In genomic region chr6:33113720-33114119, GRCh38 we compare ENCODE assay signal across 23 cellular contexts.
"Had no signal": no experiment of that assay in that cellular context is flagged by ENCODE, and none has a peak within 500 bp of the region (broad histone marks: within the 10 kb centered on the region; RNA-seq: fewer than 3 reads in every experiment).

No MANE protein-coding gene starts in this region.

- H3K9me3 Mint-ChIP-seq: activated CD8-positive, alpha-beta T cell treated with anti-CD3 and anti-CD28 coated beads for 36 hours; activated naive CD4-positive, alpha-beta T cell treated with anti-CD3 and anti-CD28 coated beads for 36 hours; activated T-cell treated with anti-CD3 and anti-CD28 coated beads, Interleukin-2, amount 50 U/mL, for 24 hours; immature natural killer cell; naive thymus-derived CD4-positive, alpha-beta T cell; stimulated activated effector memory CD8-positive, alpha-beta T cell treated with anti-CD3 and anti-CD28 coated beads, Interleukin-12 subunit alpha, Interleukin-12 subunit beta, amount 100 ng/mL, for 72 hours; T-helper 2 cell treated with Interferon-gamma antibody and Interleukin-4, amounts not matched to agents 5 μg/mL and 100 μg/mL, for 36 hours; WTC11 had no signal

- H3K4me2 ChIP-seq: smooth muscle cell had no signal

- H2AFZ ChIP-seq: parathyroid adenoma had no signal

- H3K36me3 Mint-ChIP-seq: immature natural killer cell; naive thymus-derived CD4-positive, alpha-beta T cell; stimulated activated effector memory CD8-positive, alpha-beta T cell treated with anti-CD3 and anti-CD28 coated beads, Interleukin-12 subunit alpha, Interleukin-12 subunit beta, amount 100 ng/mL, for 72 hours; WTC11 had no signal

- H3K36me3 ChIP-seq: adrenal gland, gastroesophageal sphincter, neutrophil, upper lobe of right lung had no signal

- H3K27ac Mint-ChIP-seq: activated CD8-positive, alpha-beta T cell treated with anti-CD3 and anti-CD28 coated beads for 36 hours; activated naive CD4-positive, alpha-beta T cell treated with anti-CD3 and anti-CD28 coated beads for 36 hours; activated T-cell treated with anti-CD3 and anti-CD28 coated beads, Interleukin-2, amount 50 U/mL, for 24 hours; stimulated activated effector memory CD8-positive, alpha-beta T cell treated with anti-CD3 and anti-CD28 coated beads, Interleukin-12 subunit alpha, Interleukin-12 subunit beta, amount 100 ng/mL, for 72 hours; T-helper 2 cell treated with Interferon-gamma antibody and Interleukin-4, amounts not matched to agents 5 μg/mL and 100 μg/mL, for 36 hours; WTC11 had no signal

- H3K27ac ChIP-seq: adrenal gland, gastroesophageal sphincter, neutrophil, parathyroid adenoma, upper lobe of right lung had no signal

- H3K79me2 ChIP-seq: parathyroid adenoma had no signal

- FAIRE-seq: bronchial epithelial cell had no signal

- H3K4me1 ChIP-seq: adrenal gland, upper lobe of right lung had no signal

- H3K4me3 Mint-ChIP-seq: activated CD8-positive, alpha-beta T cell treated with anti-CD3 and anti-CD28 coated beads for 36 hours; activated naive CD4-positive, alpha-beta T cell treated with anti-CD3 and anti-CD28 coated beads for 36 hours; activated T-cell treated with anti-CD3 and anti-CD28 coated beads, Interleukin-2, amount 50 U/mL, for 24 hours; immature natural killer cell; naive thymus-derived CD4-positive, alpha-beta T cell; stimulated activated effector memory CD8-positive, alpha-beta T cell treated with anti-CD3 and anti-CD28 coated beads, Interleukin-12 subunit alpha, Interleukin-12 subunit beta, amount 100 ng/mL, for 72 hours; T-helper 2 cell treated with Interferon-gamma antibody and Interleukin-4, amounts not matched to agents 5 μg/mL and 100 μg/mL, for 36 hours; WTC11 had no signal

- H3K9me3 ChIP-seq: adrenal gland, gastroesophageal sphincter, mucosa of descending colon, neutrophil, upper lobe of right lung had no signal

- H3K9ac ChIP-seq: parathyroid adenoma had no signal

- H3K4me1 Mint-ChIP-seq: immature natural killer cell had no signal

- H3K4me3 ChIP-seq: adrenal gland, gastroesophageal sphincter, mucosa of descending colon, smooth muscle cell, upper lobe of right lung had no signal

- DNase-seq: activated CD4-positive, alpha-beta T cell treated with anti-CD3 and anti-CD28 coated beads for 48 hours; activated CD8-positive, alpha-beta T cell treated with anti-CD3 and anti-CD28 coated beads for 36 hours; activated naive CD4-positive, alpha-beta T cell treated with anti-CD3 and anti-CD28 coated beads for 36 hours; activated T-cell treated with anti-CD3 and anti-CD28 coated beads, Interleukin-2, amount 50 U/mL, for 24 hours; adrenal gland; cerebellar nuclear complex; cortex of kidney; effector CD4-positive, alpha-beta T cell; immature natural killer cell; kidney glomerular epithelial cell; left ventricle myocardium superior; mucosa of descending colon; naive thymus-derived CD4-positive, alpha-beta T cell; stimulated activated CD4-positive, alpha-beta T cell treated with anti-CD3 and anti-CD28 coated beads, Interleukin-4, amount 100 ng/mL, for 24 hours; upper lobe of right lung had no signal
